ENCODE assay signal across 7 cellular contexts in the genomic region with DNA sequence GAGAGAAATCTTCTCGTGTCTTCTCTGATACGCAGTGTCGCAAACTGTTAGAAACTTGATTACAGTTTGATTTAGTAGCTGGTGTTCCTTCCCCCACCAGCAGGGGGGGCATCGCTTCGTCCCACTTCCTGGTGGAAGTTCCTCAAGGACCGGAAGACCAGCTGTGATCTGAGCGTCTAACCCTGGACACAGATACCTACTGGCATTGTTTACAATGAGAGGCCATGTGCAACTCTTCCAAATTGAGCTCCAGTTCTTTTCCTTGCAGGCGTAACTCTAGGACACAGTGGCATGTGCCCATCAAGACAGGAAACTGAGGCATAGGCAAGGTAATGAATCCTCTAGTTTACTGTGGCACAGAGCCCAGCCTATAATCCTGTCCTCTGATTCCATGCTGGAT.
DNase-seq lines count a peak whose midpoint lies in the region; ATAC-seq, FAIRE-seq and TF ChIP-seq lines count a peak whose summit lies in the region.

No MANE protein-coding gene starts in this region.

- H3K4me1 ChIP-seq in foreskin keratinocyte (no peaks in the 10 kb centered on the region), small intestine (ENCODE audit: control insufficient read depth in 2 of 2, insufficient read depth in 1 of 2, low read depth in 1 of 2, low read length in 1 of 2) (no peaks in the 10 kb centered on the region)

- H3K27ac ChIP-seq in foreskin keratinocyte (no peak overlapping the region), small intestine (ENCODE audit: low read depth in 1 of 2, low read length in 1 of 2) (no peak overlapping the region)

- H3K4me3 ChIP-seq in GM06990 (replicated peaks; ENCODE audit: low read depth, low read length) (no peak overlapping the region), small intestine (ENCODE audit: low read depth in 1 of 2, low read length in 2 of 2) (no peak overlapping the region)

- H3K27me3 ChIP-seq in GM06990 (replicated peaks; ENCODE audit: control insufficient read depth, insufficient read depth, low read length) (no peaks in the 10 kb centered on the region), foreskin keratinocyte (no peaks in the 10 kb centered on the region), small intestine (ENCODE audit: control insufficient read depth in 2 of 2, insufficient read depth in 2 of 2, low read length in 2 of 2) (no peaks in the 10 kb centered on the region)

- H3K9me3 ChIP-seq in small intestine (ENCODE audit: control insufficient read depth, low read depth) = no peaks in the 10 kb centered on the region

- no peak for FAIRE-seq in small intestine (lab: Jason Lieb, UNC)

- ATAC-seq in foreskin keratinocyte = peak; percentile 49

- 59 to 65% (median 63%) methylated on average over 8 of the region's 8 CpGs for WGBS in small intestine, 3 donors

- DNase-seq in GM06990 (ENCODE audit: extremely low read depth, insufficient read length) = no peak
- DNase-seq in LHCN-M2 (ENCODE audit: low read depth) = peak; percentile 34
- DNase-seq in activated CD4-positive, alpha-beta T cell treated with anti-CD3 and anti-CD28 coated beads, Interleukin-2, amount 50 U/mL, for 1 hour = peak; percentile 6
- DNase-seq in foreskin keratinocyte = no peak
- peak; percentile 32 for DNase-seq in small intestine
- DNase-seq in retina = no peak
- no peak for DNase-seq in posterior vena cava (ENCODE audit: low spot score)

- TF ChIP-seq CTCF in GM06990 (IDR thresholded peaks at IDR 0.05; ENCODE audit: insufficient read depth, low read length, poor library complexity, severe bottlenecking) (peak; percentile 80), foreskin keratinocyte (conservative IDR thresholded peaks at IDR 0.05) (peak; percentile 77)

- peaks cover 2% of the 10 kb centered on the region for H3K36me3 ChIP-seq in GM06990 (ENCODE audit: control insufficient read depth, insufficient read depth, low read length)
- no peaks in the 10 kb centered on the region for H3K36me3 ChIP-seq in small intestine (ENCODE audit: control insufficient read depth in 2 of 2, insufficient read depth in 2 of 2, low read length in 2 of 2)

- intact Hi-C loops in posterior vena cava (cut with DNase I) = no loop called here

Comparison
In these comparisons a context has a peak if more than half of its experiments do, and no peak if none do; other contexts are left out.
1. DNase-seq: peak in LHCN-M2 (single experiment), activated CD4-positive, alpha-beta T cell treated with anti-CD3 and anti-CD28 coated beads, Interleukin-2, amount 50 U/mL, for 1 hour (single experiment) and small intestine (single experiment); none in GM06990 (single experiment), foreskin keratinocyte (0 of 2), retina (single experiment) and posterior vena cava (single experiment).